Comparison of ENCODE assay signal across 10 cellular contexts in genomic region chr18:35049111-35050003, GRCh38. TPM values are rescaled to one million over a fixed set of nuclear protein-coding genes. Genes with fewer than 3 reads are reported as not detected.
DNase-seq lines count a peak whose midpoint lies in the region; ATAC-seq, FAIRE-seq and TF ChIP-seq lines count a peak whose summit lies in the region.
"Had no signal": no experiment of that assay in that cellular context is flagged by ENCODE, and none has a peak within 500 bp of the region (broad histone marks: within the 10 kb centered on the region; RNA-seq: fewer than 3 reads in every experiment).

No MANE protein-coding gene starts in this region.

- H3K4me1 Mint-ChIP-seq in GM23338, result peaks cover 48% of the 10 kb centered on the region

- POLR2A ChIA-PET in A549 (lab: Yijun Ruan, JAX), result no interaction called here
- POLR2A ChIA-PET in A673 (lab: Charles Lee; ENCODE audit: low non-redundant PET), result no interaction called here

- no peaks in the 10 kb centered on the region for H3K36me3 ChIP-seq in GM23338 (ENCODE audit: insufficient read depth)
- no peaks in the 10 kb centered on the region for H3K36me3 ChIP-seq in A673 (ENCODE audit: insufficient read depth, low read length, poor library complexity, severe bottlenecking)

- H3K27ac ChIP-seq in A549 (no peak overlapping the region), dorsolateral prefrontal cortex (peak overlapping the region in 48 of 59 donors; percentile 1 to 82 (median 53)), GM23338 (ENCODE audit: low read depth) (no peak overlapping the region), A673 (ENCODE audit: low read depth, low read length, poor library complexity, severe bottlenecking) (no peak overlapping the region)

- no peaks in the 10 kb centered on the region for H3K9me2 ChIP-seq in GM23338 (ENCODE audit: insufficient read depth)

- in situ Hi-C loops in KBM-7 (cut with MboI; ENCODE audit: low pct_unique_long_range_greater_than_20kb, low sequenced_read_pairs), result no loop called here

- H3K9me3 ChIP-seq in A549, result no peaks in the 10 kb centered on the region
- H3K9me3 ChIP-seq in A673 (ENCODE audit: low read depth, low read length, poor library complexity, severe bottlenecking), result no peaks in the 10 kb centered on the region

- H3K27me3 Mint-ChIP-seq in GM23338 (ENCODE audit: insufficient read depth, low read depth, poor library complexity), result no peaks in the 10 kb centered on the region

- H3K4me3 Mint-ChIP-seq in GM23338, result no peak overlapping the region

- CTCF ChIA-PET in A549 (lab: Yijun Ruan, JAX) (no interaction called here), A673 (lab: Charles Lee) (no interaction called here)

- H3K36me3 Mint-ChIP-seq in GM23338 (ENCODE audit: low read depth), result peaks cover 4% of the 10 kb centered on the region; the same call in 1 of the 3 replicates

- H2AFZ ChIP-seq in GM23338, result no peak overlapping the region

- TF ChIP-seq EP300 in A549 (IDR thresholded peaks at IDR 0.05), result no peak

- DNase-seq in A549 (ENCODE audit: low read depth in 1 of 2, low spot score in 1 of 2), result no peak
- DNase-seq in KBM-7, result peak; percentile 55
- DNase-seq in dorsolateral prefrontal cortex, result no peak
- no peak for DNase-seq in GM23338 (ENCODE audit: low spot score)
- no peak for DNase-seq in HuH-7 (ENCODE audit: low spot score)
- no peak for DNase-seq in A673 (ENCODE audit: low spot score)
- DNase-seq: PC-3 had no signal

- H3K4me3 ChIP-seq in A549 (no peak overlapping the region), dorsolateral prefrontal cortex (peak overlapping the region in 21 of 59 donors; percentile 0 to 45 (median 21)), GM23338 (no peak overlapping the region), A673 (ENCODE audit: low read depth, low read length, poor library complexity, severe bottlenecking) (no peak overlapping the region)
- H3K4me3 ChIP-seq: skin epidermis had no signal

- no TSS peak for BruUV-seq in A673 (replicated peaks; lab: Mats Ljungman, UMichigan)

- no peak overlapping the region for H3K27ac Mint-ChIP-seq in GM23338

- TF ChIP-seq CTCF in A549 (IDR thresholded peaks at IDR 0.05) (no peak), dorsolateral prefrontal cortex (IDR thresholded peaks at IDR 0.05 in 54 of 56, conservative IDR thresholded peaks at IDR 0.05 in 2 of 56; ENCODE audit: low read depth in 1 of 56, partially characterized antibody in 56 of 56) (no peak), GM23338 (conservative IDR thresholded peaks at IDR 0.05; ENCODE audit: low read depth in 2 of 2) (no peak), A673 (conservative IDR thresholded peaks at IDR 0.05; ENCODE audit: low read depth, low read length) (no peak)

- no peaks in the 10 kb centered on the region for H3F3A ChIP-seq in GM23338 (replicated peaks; ENCODE audit: low read depth)

- 64% methylated on average over 8 of the region's 8 CpGs for WGBS in A549 (ENCODE audit: missing lambda C conversion rate)

- intact Hi-C loops in dorsolateral prefrontal cortex (cut with DNase I) (loop anchor here in 1 of 2 donors (10.0 kb wide), 2 partner anchors 45 to 295 kb away; partner anchors contain the start of gene ZNF24), A673 (cut with micrococcal nuclease; ENCODE audit: unreplicated experiment) (no loop called here)

- H3K27me3 ChIP-seq in dorsolateral prefrontal cortex (no peaks in the 10 kb centered on the region), GM23338 (ENCODE audit: insufficient read depth) (no peaks in the 10 kb centered on the region), A673 (replicated peaks; ENCODE audit: insufficient read depth, low read depth, low read length, poor library complexity) (no peaks in the 10 kb centered on the region)

- H4K20me1 ChIP-seq in GM23338 (replicated peaks; ENCODE audit: insufficient read depth), result peaks cover 6% of the 10 kb centered on the region; the same call in 1 of the 2 replicates

- ATAC-seq in A549 (no peak), GM18867 (IDR thresholded peaks at IDR 0.05; ENCODE audit: unreplicated experiment) (peak; percentile 29), HG03439 (IDR thresholded peaks at IDR 0.05; ENCODE audit: unreplicated experiment) (no peak), GM23338 (no peak)
- ATAC-seq: PC-3 had no signal

- FAIRE-seq in A549 (lab: Jason Lieb, UNC), result no peak

- no peak for TF ChIP-seq RAD21 in A549 (conservative IDR thresholded peaks at IDR 0.05 in 1 of 2, IDR thresholded peaks at IDR 0.05 in 1 of 2)

- H3K79me2 ChIP-seq in GM23338 (replicated peaks; ENCODE audit: insufficient read depth), result peaks cover 91% of the 10 kb centered on the region

- H3K4me1 ChIP-seq in A549, result peaks cover 15% of the 10 kb centered on the region; the same call in 1 of the 3 replicates
- peaks cover 24% of the 10 kb centered on the region for H3K4me1 ChIP-seq in GM23338 (ENCODE audit: insufficient read depth)
- H3K4me1 ChIP-seq in A673 (ENCODE audit: insufficient read depth, low read length, poor library complexity, severe bottlenecking), result no peaks in the 10 kb centered on the region

- H3K4me2 ChIP-seq in A549 (peak overlapping the region; percentile 9; the same call in 1 of the 3 replicates), GM23338 (no peak overlapping the region)

- H3K9me3 Mint-ChIP-seq in GM23338, result no peaks in the 10 kb centered on the region; the same call in 2 of the 3 replicates

- TF ChIP-seq POLR2A in A549 (IDR thresholded peaks at IDR 0.05; ENCODE audit: low read length), result no peak

TF ChIP-seq in A549, 52 proteins besides CTCF, POLR2A, EP300 and RAD21:
- no peak for TF ChIP-seq ZFP36 (IDR thresholded peaks at IDR 0.05; ENCODE audit: borderline replicate concordance, partially characterized antibody)

TF ChIP-seq in GM23338, 12 proteins besides CTCF, POLR2A, EP300 and RAD21:
- no peak for TF ChIP-seq STAT1 (IDR thresholded peaks at IDR 0.05; ENCODE audit: unreplicated experiment)
TF ChIP-seq in GM23338: peak in this region for 0.

RNA-seq across cellular contexts. Expression of gene MAPRE2, which starts 8.1 kb away (rescaled TPM):
- polyA plus RNA-seq in A549 (2011; rRNA removed) (46.3 and 59.1 TPM in 2 replicates), A549 (2017; fragmentation: RNase III; extraction: RNeasy Plus Mini Kit Qiagen cat#74134 plus additional on column Dnase treatment) (11.2 to 11.4 TPM (median 11.3 TPM) in 3 replicates), GM23338 (2016; fragmentation: Nextera tagmentation; extraction: Ambion mirVana) (17.8 and 19.0 TPM in 2 replicates)
- 15.7 and 16.9 TPM in 2 replicates for polyA plus RNA-seq in A549 (2012; cell fraction: cytosol; rRNA removed)
- 8.8 and 12.0 TPM in 2 replicates for polyA plus RNA-seq in A549 (2012; cell fraction: nucleus; rRNA removed)
- 34.2 and 39.8 TPM in 2 replicates for polyA minus RNA-seq in A549 (2011; rRNA and poly(A)+ RNA removed)
- total RNA-seq in dorsolateral prefrontal cortex (100 to 1,000 TPM; 105 to 278 (median 202) TPM), A673 (2021) (14.7 and 16.4 TPM in 2 replicates)
- 33.9 and 40.4 TPM in 2 replicates for total RNA-seq in GM23338 (2014; rRNA removed; shearing (Covaris generic))

Comparison
In these comparisons a context has a peak if more than half of its experiments do, and no peak if none do; other contexts are left out.
1. H3K27ac ChIP-seq: peak in dorsolateral prefrontal cortex (48 of 59); none in A549 (0 of 2), GM23338 (single experiment) and A673 (single experiment).